ENCODE assay signal across 8 cellular contexts in genomic region chr17:1399679-1400512, GRCh38. TPM values are rescaled to one million over a fixed set of nuclear protein-coding genes. Genes with fewer than 3 reads are reported as not detected.
DNase-seq lines count a peak whose midpoint lies in the region; ATAC-seq and TF ChIP-seq lines count a peak whose summit lies in the region.

Gene YWHAE, minus strand, starts transcription at chr17:1400222. Its CDS starts 112 bp downstream, at chr17:1400110.

- no TSS peak for BruUV-seq in Panc1 (replicated peaks; lab: Mats Ljungman, UMichigan)

- in situ Hi-C loops in Panc1 (cut with HindIII; ENCODE audit: low pct_unique_long_range_greater_than_20kb, low sequenced_read_pairs), result no loop called here

- peak; percentile 90 for ATAC-seq in GM21723 (IDR thresholded peaks at IDR 0.05; ENCODE audit: unreplicated experiment)
- peak; percentile 97 for ATAC-seq in Panc1
- peak; percentile 97 for ATAC-seq in esophagus mucosa

- CTCF ChIA-PET in Panc1 (lab: Charles Lee), result no interaction called here

- POLR2A ChIA-PET in Panc1 (lab: Charles Lee), result interaction anchor here (0.6 to 0.7 kb wide), 2 partner anchors 12 to 19 kb away, joined by 3 read pairs; no protein-coding TSS in a partner anchor

- H3K4me1 ChIP-seq in Panc1 (ENCODE audit: control insufficient read depth, insufficient read depth, low read length) (peaks cover 13% of the 10 kb centered on the region), muscle layer of duodenum (ENCODE audit: control insufficient read depth in 1 of 2, insufficient read depth in 2 of 2, low read length in 2 of 2) (peaks cover 5 to 32% of the 10 kb centered on the region in 2 donors)

- DNase-seq in DMS153 treated with DMSO at 0.1 percent for 48 hours (lab: John Stamatoyannopoulos, UW; ENCODE audit: unreplicated experiment) (peak; percentile 65), KG1 (lab: John Stamatoyannopoulos, UW) (peak; percentile 58), Panc1 (ENCODE audit: low read depth, low spot score) (peak; percentile 71)
- peak; percentile 98 to 99 for DNase-seq in activated T-cell treated with anti-CD3 and anti-CD28 coated beads, Interleukin-2, amount 50 U/mL, for 48 hours
- peak; percentile 93 to 97 for DNase-seq in stimulated activated CD8-positive, alpha-beta memory T cell treated with anti-CD3 and anti-CD28 coated beads, Interleukin-7, amount 100 ng/mL, for 4 hours (ENCODE audit: low read depth in 2 of 2)

- H3K27me3 ChIP-seq in Panc1 (ENCODE audit: control insufficient read depth, insufficient read depth, low read length), result no peaks in the 10 kb centered on the region
- H3K27me3 ChIP-seq in muscle layer of duodenum (ENCODE audit: low read depth, low read length), result no peaks in the 10 kb centered on the region

- H3K9me3 ChIP-seq in Panc1 (ENCODE audit: control insufficient read depth, insufficient read depth, low read depth, low read length), result no peaks in the 10 kb centered on the region
- no peaks in the 10 kb centered on the region for H3K9me3 ChIP-seq in muscle layer of duodenum (ENCODE audit: control insufficient read depth in 1 of 2, low read length in 2 of 2)

- H3K27ac ChIP-seq in Panc1 (ENCODE audit: low read length) (peak within 1 kb of the TSS; percentile 94), muscle layer of duodenum (ENCODE audit: low read length) (peak within 1 kb of the TSS; percentile 95)

- H3K36me3 ChIP-seq in Panc1 (ENCODE audit: control insufficient read depth, insufficient read depth, low read length) (peaks cover 4% of the 10 kb centered on the region), muscle layer of duodenum (ENCODE audit: control insufficient read depth in 1 of 2, insufficient read depth in 2 of 2, low read length in 2 of 2) (peaks cover 0 to 12% of the 10 kb centered on the region in 2 donors)

- no peak for TF ChIP-seq CTCF in Panc1 (IDR thresholded peaks at IDR 0.05)

- peak within 1 kb of the TSS; percentile 78 to 93 for H3K4me3 ChIP-seq in Panc1 (ENCODE audit: low read depth in 2 of 2, low read length in 2 of 2)
- peak within 1 kb of the TSS; percentile 86 to 92 for H3K4me3 ChIP-seq in muscle layer of duodenum (ENCODE audit: low read depth in 1 of 2, low read length in 2 of 2)

- intact Hi-C loops in Panc1 (cut with micrococcal nuclease; ENCODE audit: unreplicated experiment), result no loop called here

RNA-seq across cellular contexts. Expression of gene YWHAE, which starts in this region (rescaled TPM):
- total RNA-seq in Panc1 (2021; ENCODE audit: unreplicated experiment) (537 TPM), esophagus mucosa (483 TPM)
- 662 TPM for polyA plus RNA-seq in Panc1 (2012; ENCODE audit: insufficient read length)

Comparison
In these comparisons a context has a peak if more than half of its experiments do, and no peak if none do; other contexts are left out.
1. Peak in every context shown above with its lines: DNase-seq, ATAC-seq, H3K4me3 ChIP-seq and H3K27ac ChIP-seq.